Comparison of ENCODE assay signal across 9 cellular contexts in genomic region chr12:48937170-48937569, GRCh38. TPM values are rescaled to one million over a fixed set of nuclear protein-coding genes. Genes with fewer than 3 reads are reported as not detected.
A peak's percentile ranks its signal among the peaks of the same experiment; 100 is the strongest.
DNase-seq lines count a peak whose midpoint lies in the region; TF ChIP-seq lines count a peak whose summit lies in the region.
"Had no signal": no experiment of that assay in that cellular context is flagged by ENCODE, and none has a peak within 500 bp of the region (broad histone marks: within the 10 kb centered on the region; RNA-seq: fewer than 3 reads in every experiment).

No MANE protein-coding gene starts in this region.

- H3K4me1 ChIP-seq in DOHH2 (ENCODE audit: control insufficient read depth, low read length) (no peaks in the 10 kb centered on the region), Peyer's patch (no peaks in the 10 kb centered on the region)

- H3K9me3 ChIP-seq in DOHH2 (ENCODE audit: control insufficient read depth, insufficient read depth, low read length) = no peaks in the 10 kb centered on the region
- H3K9me3 ChIP-seq in Peyer's patch = no peaks in the 10 kb centered on the region
- H3K9me3 ChIP-seq: neutrophil had no signal

- DNase-seq in NCI-H82 (lab: John Stamatoyannopoulos, UW) (peak; percentile 46), fibroblast of pulmonary artery (ENCODE audit: low read depth) (no peak), NCI-H2227 treated with DMSO at 0.1 percent for 48 hours (lab: John Stamatoyannopoulos, UW) (no peak), Peyer's patch (no peak), foreskin melanocyte (no peak)
- DNase-seq: amniotic stem cell; stimulated activated CD4-positive, alpha-beta T cell treated with anti-CD3 and anti-CD28 coated beads, Interleukin-15, amount 100 ng/mL, for 24 hours had no signal

- H4K20me1 ChIP-seq in DOHH2 (ENCODE audit: control insufficient read depth, insufficient read depth, low read depth, low read length) = no peaks in the 10 kb centered on the region

- H3K27me3 ChIP-seq in DOHH2 (ENCODE audit: control insufficient read depth, low read length) (no peaks in the 10 kb centered on the region), Peyer's patch (no peaks in the 10 kb centered on the region)
- H3K27me3 ChIP-seq: neutrophil had no signal

- H3K36me3 ChIP-seq in DOHH2 (ENCODE audit: control insufficient read depth, low read length) = peaks cover 73% of the 10 kb centered on the region
- H3K36me3 ChIP-seq in Peyer's patch = peaks cover 0 to 73% (median 0%) of the 10 kb centered on the region in 3 donors

- no peak for TF ChIP-seq POLR2A in Peyer's patch (IDR thresholded peaks at IDR 0.05)

- peaks cover 8% of the 10 kb centered on the region; the same call in 1 of the 2 replicates for H3F3A ChIP-seq in DOHH2 (ENCODE audit: control insufficient read depth, insufficient read depth)

- TF ChIP-seq CTCF in DOHH2 (IDR thresholded peaks at IDR 0.05; ENCODE audit: low read depth, low read length, poor library complexity, severe bottlenecking) (peak; percentile 41), fibroblast of pulmonary artery (IDR thresholded peaks at IDR 0.05; ENCODE audit: low read length, missing control alignments) (peak; percentile 26), Peyer's patch (IDR thresholded peaks at IDR 0.05) (no peak)

- no peaks in the 10 kb centered on the region for H3K9me2 ChIP-seq in DOHH2 (replicated peaks; ENCODE audit: control insufficient read depth, low read length)

- no peaks in the 10 kb centered on the region; the same call in 1 of the 2 replicates for H3K79me2 ChIP-seq in DOHH2 (ENCODE audit: control insufficient read depth, low read length)

- H3K27ac ChIP-seq in DOHH2 (ENCODE audit: low read depth, low read length) = no peak overlapping the region
- no peak overlapping the region for H3K27ac ChIP-seq in Peyer's patch
- H3K27ac ChIP-seq: neutrophil had no signal

- no peak overlapping the region for H3K4me2 ChIP-seq in DOHH2 (ENCODE audit: low read length)

- H3K4me3 ChIP-seq in DOHH2 (ENCODE audit: low read length) (no peak overlapping the region), fibroblast of pulmonary artery (replicated peaks; ENCODE audit: low read depth, low read length) (no peak overlapping the region), Peyer's patch (no peak overlapping the region)

RNA-seq across cellular contexts. Expression of gene FKBP11, which starts 11.9 kb away (rescaled TPM):
- 10 to 100 TPM in 2 of 4 donors, 1 to 10 TPM in 2; 7.5 to 26.9 (median 12.6) TPM for total RNA-seq in Peyer's patch

RNA-seq across cellular contexts. Expression of gene ARF3, which starts 20.1 kb away (rescaled TPM):
- total RNA-seq in Peyer's patch = 100 to 1,000 TPM in 1 of 4 donors, 10 to 100 TPM in 3; 49.3 to 217 (median 63.5) TPM

RNA-seq across cellular contexts. Expression of gene WNT10B, which starts 34.4 kb away (rescaled TPM):
- 1 to 10 TPM in 2 of 4 donors, under 1 TPM in 1, not detected in 1; 0.67 to 1.8 (median 1.7) TPM for total RNA-seq in Peyer's patch

RNA-seq across cellular contexts. Expression of gene WNT1, which starts 41.0 kb away (rescaled TPM):
- not detected for total RNA-seq in Peyer's patch

Comparison
In these comparisons a context has a peak if more than half of its experiments do, and no peak if none do; other contexts are left out.
1. CTCF ChIP-seq: peak in DOHH2 (single experiment) and fibroblast of pulmonary artery (single experiment); none in Peyer's patch (0 of 6).